In genomic region chr18:49241852-49242251, GRCh38 we compare ENCODE assay signal across 17 cellular contexts.
DNase-seq lines count a peak whose midpoint lies in the region; ATAC-seq and TF ChIP-seq lines count a peak whose summit lies in the region.
"Had no signal": no experiment of that assay in that cellular context is flagged by ENCODE, and none has a peak within 500 bp of the region (broad histone marks: within the 10 kb centered on the region; RNA-seq: fewer than 3 reads in every experiment).

No MANE protein-coding gene starts in this region.

- in situ Hi-C loops in GM13976 (cut with MboI; ENCODE audit: low sequenced_read_pairs, unreplicated experiment): no loop called here

- TF ChIP-seq CTCF in AG10803 (conservative IDR thresholded peaks at IDR 0.05; ENCODE audit: low read length) (no peak), kidney epithelial cell (IDR thresholded peaks at IDR 0.05; ENCODE audit: insufficient read depth, low read length, poor library complexity, severe bottlenecking) (no peak), GM13976 (IDR thresholded peaks at IDR 0.05; ENCODE audit: borderline replicate concordance, control extremely low read depth, extremely low read depth, insufficient read depth, missing control alignments) (no peak)

- H3K4me3 ChIP-seq in AG10803 (ENCODE audit: low read length) (no peak overlapping the region), kidney epithelial cell (ENCODE audit: low read depth, low read length) (no peak overlapping the region)
- H3K4me3 ChIP-seq: SJSA1, skin epidermis had no signal

- H3K36me3 ChIP-seq in kidney epithelial cell (ENCODE audit: control insufficient read depth, insufficient read depth, low read length): no peaks in the 10 kb centered on the region

- TF ChIP-seq POLR2A in GM18505 (IDR thresholded peaks at IDR 0.05; ENCODE audit: borderline replicate concordance, extremely low read depth, insufficient read depth, insufficient read length): no peak

- no peaks in the 10 kb centered on the region for H3K27me3 ChIP-seq in kidney epithelial cell (ENCODE audit: control insufficient read depth, insufficient read depth, low read length)
- H3K27me3 ChIP-seq: SJSA1 had no signal

- DNase-seq in AG10803 (ENCODE audit: low read depth) (peak; percentile 76), LHCN-M2 (ENCODE audit: low read depth) (peak; percentile 36), dedifferentiated amniotic fluid mesenchymal stem cell (ENCODE audit: extremely low spot score) (peak; percentile 48), kidney epithelial cell (ENCODE audit: low read depth) (peak; percentile 44), GM13976 (ENCODE audit: low spot score) (no peak), globus pallidus (ENCODE audit: low spot score) (no peak)
- no peak for DNase-seq in stimulated activated CD4-positive, alpha-beta T cell treated with anti-CD3 and anti-CD28 coated beads, Interleukin-4, amount 100 ng/mL, for 24 hours
- DNase-seq: activated T-cell treated with anti-CD3 and anti-CD28 coated beads, Interleukin-2, amount 50 U/mL, for 1 hour; GF-D8; hippocampal formation; KBM-7; NCI-H1417 treated with DMSO at 0.1 percent for 48 hours; NCI-H345; stimulated activated naive CD4-positive, alpha-beta T cell had no signal

- no peak for ATAC-seq in GM18505 (IDR thresholded peaks at IDR 0.05; ENCODE audit: unreplicated experiment)

Comparison
In these comparisons a context has a peak if more than half of its experiments do, and no peak if none do; other contexts are left out.
1. DNase-seq: peak in AG10803 (single experiment), LHCN-M2 (single experiment), dedifferentiated amniotic fluid mesenchymal stem cell (single experiment) and kidney epithelial cell (single experiment); none in stimulated activated CD4-positive, alpha-beta T cell treated with anti-CD3 and anti-CD28 coated beads, Interleukin-4, amount 100 ng/mL, for 24 hours (single experiment), GM13976 (single experiment) and globus pallidus (single experiment).